Comparison of ENCODE assay signal across 10 cellular contexts in genomic region chr17:65850486-65850885, GRCh38.
DNase-seq lines count a peak whose midpoint lies in the region; ATAC-seq and TF ChIP-seq lines count a peak whose summit lies in the region.
"Had no signal": no experiment of that assay in that cellular context is flagged by ENCODE, and none has a peak within 500 bp of the region (broad histone marks: within the 10 kb centered on the region; RNA-seq: fewer than 3 reads in every experiment).

No MANE protein-coding gene starts in this region.

- H3K27me3 Mint-ChIP-seq in activated naive CD4-positive, alpha-beta T cell treated with anti-CD3 and anti-CD28 coated beads for 36 hours (ENCODE audit: low read depth), result no peaks in the 10 kb centered on the region
- H3K27me3 Mint-ChIP-seq in stimulated activated memory B cell treated with anti-CD40 and anti-IgM and Interleukin-4, amounts not matched to agents 10 μg/mL and 1 μg/mL and 100 μg/mL, for 72 hours, result no peaks in the 10 kb centered on the region

- no peaks in the 10 kb centered on the region for H3K36me3 Mint-ChIP-seq in activated naive CD4-positive, alpha-beta T cell treated with anti-CD3 and anti-CD28 coated beads for 36 hours (ENCODE audit: low read depth)
- no peaks in the 10 kb centered on the region for H3K36me3 Mint-ChIP-seq in stimulated activated memory B cell treated with anti-CD40 and anti-IgM and Interleukin-4, amounts not matched to agents 10 μg/mL and 1 μg/mL and 100 μg/mL, for 72 hours

- TF ChIP-seq CTCF in astrocyte of the spinal cord (IDR thresholded peaks at IDR 0.05; ENCODE audit: low read depth, low read length), result no peak

- no peaks in the 10 kb centered on the region for H3K9me3 Mint-ChIP-seq in activated naive CD4-positive, alpha-beta T cell treated with anti-CD3 and anti-CD28 coated beads for 36 hours
- peaks cover 8% of the 10 kb centered on the region for H3K9me3 Mint-ChIP-seq in stimulated activated memory B cell treated with anti-CD40 and anti-IgM and Interleukin-4, amounts not matched to agents 10 μg/mL and 1 μg/mL and 100 μg/mL, for 72 hours

- no peak overlapping the region for H3K4me3 ChIP-seq in astrocyte of the spinal cord (ENCODE audit: low read depth, low read length)

- in situ Hi-C loops in astrocyte of the spinal cord (cut with HindIII; ENCODE audit: low sequenced_read_pairs), result no loop called here

- H3K4me1 Mint-ChIP-seq in activated naive CD4-positive, alpha-beta T cell treated with anti-CD3 and anti-CD28 coated beads for 36 hours (ENCODE audit: low read depth), result peaks cover 7% of the 10 kb centered on the region
- peaks cover 6% of the 10 kb centered on the region for H3K4me1 Mint-ChIP-seq in stimulated activated memory B cell treated with anti-CD40 and anti-IgM and Interleukin-4, amounts not matched to agents 10 μg/mL and 1 μg/mL and 100 μg/mL, for 72 hours

- DNase-seq in activated naive CD4-positive, alpha-beta T cell treated with anti-CD3 and anti-CD28 coated beads for 36 hours, result peak; percentile 31
- DNase-seq in activated naive CD4-positive, alpha-beta T cell (lab: John Stamatoyannopoulos, UW), result no peak
- peak; percentile 10 for DNase-seq in astrocyte of the spinal cord (ENCODE audit: low read depth, low spot score)
- DNase-seq in NCI-H446 (lab: John Stamatoyannopoulos, UW), result no peak
- no peak for DNase-seq in epidermal melanocyte (ENCODE audit: insufficient read length, low spot score)
- DNase-seq: BE2C, right cardiac atrium had no signal

- intact Hi-C loops in activated naive CD4-positive, alpha-beta T cell treated with anti-CD3 and anti-CD28 coated beads for 36 hours (cut with micrococcal nuclease), result no loop called here

- H3K27ac Mint-ChIP-seq in activated naive CD4-positive, alpha-beta T cell treated with anti-CD3 and anti-CD28 coated beads for 36 hours, result peak overlapping the region; percentile 41
- H3K27ac Mint-ChIP-seq in stimulated activated memory B cell treated with anti-CD40 and anti-IgM and Interleukin-4, amounts not matched to agents 10 μg/mL and 1 μg/mL and 100 μg/mL, for 72 hours, result no peak overlapping the region

- ATAC-seq in HG03439 (IDR thresholded peaks at IDR 0.05; ENCODE audit: unreplicated experiment) (peak; percentile 71), GM21737 (IDR thresholded peaks at IDR 0.05; ENCODE audit: unreplicated experiment) (no peak)
- peak; percentile 88 for ATAC-seq in stimulated activated memory B cell treated with anti-CD40 and anti-IgM and Interleukin-4, amounts not matched to agents 10 μg/mL and 1 μg/mL and 100 μg/mL, for 72 hours
- ATAC-seq: right cardiac atrium had no signal

- CTCF ChIA-PET in activated naive CD4-positive, alpha-beta T cell treated with anti-CD3 and anti-CD28 coated beads for 36 hours (lab: Charles Lee), result interaction anchor here (0.6 kb wide), 1 partner anchor 1610 kb away, joined by 3 read pairs; no protein-coding TSS in a partner anchor

- H3K4me3 Mint-ChIP-seq in activated naive CD4-positive, alpha-beta T cell treated with anti-CD3 and anti-CD28 coated beads for 36 hours, result no peak overlapping the region
- no peak overlapping the region for H3K4me3 Mint-ChIP-seq in stimulated activated memory B cell treated with anti-CD40 and anti-IgM and Interleukin-4, amounts not matched to agents 10 μg/mL and 1 μg/mL and 100 μg/mL, for 72 hours

Comparison
In these comparisons a context has a peak if more than half of its experiments do, and no peak if none do; other contexts are left out.
1. DNase-seq: peak in activated naive CD4-positive, alpha-beta T cell treated with anti-CD3 and anti-CD28 coated beads for 36 hours (single experiment) and astrocyte of the spinal cord (single experiment); none in activated naive CD4-positive, alpha-beta T cell (0 of 4), NCI-H446 (0 of 2) and epidermal melanocyte (single experiment).